Comparison of ENCODE assay signal across 9 cellular contexts in the genomic region with DNA sequence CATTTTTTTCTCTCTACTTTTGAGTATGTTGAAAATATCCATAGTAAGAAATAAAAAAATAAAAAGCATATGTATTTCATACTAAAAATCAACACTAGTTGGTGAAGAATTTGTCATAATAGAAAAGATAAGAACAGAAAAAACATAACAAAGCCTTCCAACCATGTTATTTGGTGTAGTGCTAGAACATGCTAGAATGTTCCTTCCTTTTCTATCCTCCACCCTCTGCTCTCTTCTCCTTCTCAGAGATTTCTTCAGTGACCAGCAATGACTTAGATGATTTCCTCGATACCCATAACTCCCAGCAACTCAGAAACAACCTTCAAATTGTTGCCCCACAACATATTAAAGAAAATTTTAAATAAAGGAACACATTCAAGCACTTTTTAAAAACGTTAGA. TPM values are rescaled to one million over a fixed set of nuclear protein-coding genes. Genes with fewer than 3 reads are reported as not detected.
A peak's percentile ranks its signal among the peaks of the same experiment; 100 is the strongest.
DNase-seq lines count a peak whose midpoint lies in the region; ATAC-seq, FAIRE-seq and TF ChIP-seq lines count a peak whose summit lies in the region.
"Had no signal": no experiment of that assay in that cellular context is flagged by ENCODE, and none has a peak within 500 bp of the region (broad histone marks: within the 10 kb centered on the region; RNA-seq: fewer than 3 reads in every experiment).

No MANE protein-coding gene starts in this region.

- H3K4me3 ChIP-seq in epithelial cell of proximal tubule (ENCODE audit: low read depth, low read length), result peak overlapping the region; percentile 96

- DNase-seq in SIG-M5 treated with dmso at 0.1 percent for 504 hours (lab: John Stamatoyannopoulos, UW; ENCODE audit: unreplicated experiment), result peak; percentile 46
- no peak for DNase-seq in SIG-M5 (lab: John Stamatoyannopoulos, UW)
- no peak for DNase-seq in RCC 7860 (ENCODE audit: low spot score)
- DNase-seq in epithelial cell of proximal tubule (ENCODE audit: low read depth), result no peak
- DNase-seq in stimulated activated effector memory CD8-positive, alpha-beta T cell treated with anti-CD3 and anti-CD28 coated beads, Interleukin-12 subunit alpha, Interleukin-12 subunit beta, amount 100 ng/mL, for 72 hours (ENCODE audit: low spot score in 2 of 2), result no peak
- no peak for DNase-seq in SW 1271 (lab: John Stamatoyannopoulos, UW)
- DNase-seq: WERI-Rb-1 had no signal

- peaks cover 4% of the 10 kb centered on the region for H3K9me3 Mint-ChIP-seq in stimulated activated effector memory CD8-positive, alpha-beta T cell treated with anti-CD3 and anti-CD28 coated beads, Interleukin-12 subunit alpha, Interleukin-12 subunit beta, amount 100 ng/mL, for 72 hours

- peak; percentile 40 for FAIRE-seq in RCC 7860 (lab: Jason Lieb, UNC)

- peak overlapping the region; percentile 95 for H3K4me3 Mint-ChIP-seq in stimulated activated effector memory CD8-positive, alpha-beta T cell treated with anti-CD3 and anti-CD28 coated beads, Interleukin-12 subunit alpha, Interleukin-12 subunit beta, amount 100 ng/mL, for 72 hours

- H3K36me3 Mint-ChIP-seq in stimulated activated effector memory CD8-positive, alpha-beta T cell treated with anti-CD3 and anti-CD28 coated beads, Interleukin-12 subunit alpha, Interleukin-12 subunit beta, amount 100 ng/mL, for 72 hours, result peaks cover 77% of the 10 kb centered on the region

- H3K27ac Mint-ChIP-seq in stimulated activated effector memory CD8-positive, alpha-beta T cell treated with anti-CD3 and anti-CD28 coated beads, Interleukin-12 subunit alpha, Interleukin-12 subunit beta, amount 100 ng/mL, for 72 hours, result peak overlapping the region; percentile 95

- no peak for ATAC-seq in stimulated activated effector memory CD8-positive, alpha-beta T cell treated with anti-CD3 and anti-CD28 coated beads, Interleukin-12 subunit alpha, Interleukin-12 subunit beta, amount 100 ng/mL, for 72 hours
- ATAC-seq in GM19023 (IDR thresholded peaks at IDR 0.05; ENCODE audit: unreplicated experiment) (no peak), HG02678 (IDR thresholded peaks at IDR 0.05; ENCODE audit: unreplicated experiment) (no peak)

- H3K4me1 Mint-ChIP-seq in stimulated activated effector memory CD8-positive, alpha-beta T cell treated with anti-CD3 and anti-CD28 coated beads, Interleukin-12 subunit alpha, Interleukin-12 subunit beta, amount 100 ng/mL, for 72 hours, result peaks cover 34% of the 10 kb centered on the region

- no peak for TF ChIP-seq CTCF in epithelial cell of proximal tubule (conservative IDR thresholded peaks at IDR 0.05; ENCODE audit: low read depth, low read length)

RNA-seq across cellular contexts. Expression of gene ZC3HAV1, which starts 2.6 kb away (rescaled TPM):
- total RNA-seq in epithelial cell of proximal tubule, result 21.0 and 22.9 TPM in 2 replicates
